15 cellular contexts compared by ENCODE assay signal in the genomic region with DNA sequence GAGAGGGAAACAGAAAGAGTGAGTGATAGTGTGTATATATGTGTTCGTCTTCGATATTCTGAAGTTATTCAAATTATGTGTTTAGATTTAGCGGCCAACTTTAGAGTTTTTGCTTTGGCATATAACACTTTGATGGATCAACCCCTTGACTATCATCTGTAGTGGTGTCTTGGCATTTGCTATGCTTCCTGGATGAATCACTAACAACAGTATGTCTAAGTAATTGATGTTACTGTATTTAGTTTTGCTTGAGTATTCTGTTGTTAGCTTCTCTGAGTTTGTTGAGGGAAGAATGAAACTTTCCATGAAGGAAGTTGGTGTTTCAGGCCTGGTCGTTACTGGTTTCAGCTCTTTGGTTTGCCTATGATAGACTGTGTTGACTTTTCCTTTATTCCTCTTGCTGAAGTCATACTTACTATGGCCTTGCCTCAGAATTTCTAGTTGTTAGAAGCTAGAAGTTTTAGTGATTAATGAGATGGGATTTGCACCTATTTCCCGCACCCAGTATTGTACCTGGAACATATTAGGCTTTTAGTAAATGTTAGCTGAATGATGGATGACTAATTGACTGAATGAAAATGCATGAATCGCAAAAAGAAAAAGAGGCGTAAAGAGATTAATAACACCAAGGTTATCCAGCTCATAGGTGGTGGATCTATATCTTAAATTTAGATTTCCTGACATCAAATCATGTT. TPM values are rescaled to one million over a fixed set of nuclear protein-coding genes. Genes with fewer than 3 reads are reported as not detected.
DNase-seq lines count a peak whose midpoint lies in the region; ATAC-seq, FAIRE-seq and TF ChIP-seq lines count a peak whose summit lies in the region.
"Had no signal": no experiment of that assay in that cellular context is flagged by ENCODE, and none has a peak within 500 bp of the region (broad histone marks: within the 10 kb centered on the region; RNA-seq: fewer than 3 reads in every experiment).

No MANE protein-coding gene starts in this region.

- no peaks in the 10 kb centered on the region for H3K36me3 ChIP-seq in mesodermal cell (ENCODE audit: control insufficient read depth, insufficient read depth, low read length)

- no peaks in the 10 kb centered on the region for H3K4me1 ChIP-seq in mesodermal cell (ENCODE audit: control insufficient read depth, insufficient read depth, low read length, poor library complexity, severe bottlenecking)

- H3K27me3 Mint-ChIP-seq in T-helper 2 cell treated with Interferon-gamma antibody and Interleukin-4, amounts not matched to agents 5 μg/mL and 100 μg/mL, for 36 hours (ENCODE audit: low read depth): no peaks in the 10 kb centered on the region
- H3K27me3 Mint-ChIP-seq in activated naive CD8-positive, alpha-beta T cell treated with anti-CD3 and anti-CD28 coated beads, Interleukin-2, amount 50 U/mL, for 24 hours: no peaks in the 10 kb centered on the region

- peaks cover 67% of the 10 kb centered on the region for H3K36me3 Mint-ChIP-seq in T-helper 2 cell treated with Interferon-gamma antibody and Interleukin-4, amounts not matched to agents 5 μg/mL and 100 μg/mL, for 36 hours (ENCODE audit: low read depth)
- peaks cover 20% of the 10 kb centered on the region for H3K36me3 Mint-ChIP-seq in activated naive CD8-positive, alpha-beta T cell treated with anti-CD3 and anti-CD28 coated beads, Interleukin-2, amount 50 U/mL, for 24 hours (ENCODE audit: low read depth)
- H3K36me3 Mint-ChIP-seq: natural killer cell had no signal

- H3K4me1 Mint-ChIP-seq in T-helper 2 cell treated with Interferon-gamma antibody and Interleukin-4, amounts not matched to agents 5 μg/mL and 100 μg/mL, for 36 hours (ENCODE audit: low read depth): peaks cover 76% of the 10 kb centered on the region
- peaks cover 86% of the 10 kb centered on the region for H3K4me1 Mint-ChIP-seq in activated naive CD8-positive, alpha-beta T cell treated with anti-CD3 and anti-CD28 coated beads, Interleukin-2, amount 50 U/mL, for 24 hours

- H3K9me3 ChIP-seq in mesodermal cell (ENCODE audit: control insufficient read depth, low read length): peaks cover 6% of the 10 kb centered on the region

- DNase-seq in T-helper 2 cell treated with Interferon-gamma antibody and Interleukin-4, amounts not matched to agents 5 μg/mL and 100 μg/mL, for 36 hours (ENCODE audit: low spot score): no peak
- no peak for DNase-seq in T-helper 2 cell
- DNase-seq in H54 (ENCODE audit: insufficient read length, low spot score): no peak
- DNase-seq in activated naive CD8-positive, alpha-beta T cell treated with anti-CD3 and anti-CD28 coated beads, Interleukin-2, amount 50 U/mL, for 24 hours: no peak
- no peak for DNase-seq in ecto neural progenitor cell (ENCODE audit: low spot score)
- DNase-seq: CD4-positive, alpha-beta memory T cell; natural killer cell; NCI-H1417 treated with DMSO at 0.1 percent for 48 hours; NCI-H446 treated with DMSO at 0.1 percent for 48 hours; retina; trophoblast cell had no signal

- peak overlapping the region; percentile 64 for H3K27ac Mint-ChIP-seq in T-helper 2 cell treated with Interferon-gamma antibody and Interleukin-4, amounts not matched to agents 5 μg/mL and 100 μg/mL, for 36 hours
- peak overlapping the region; percentile 89 for H3K27ac Mint-ChIP-seq in activated naive CD8-positive, alpha-beta T cell treated with anti-CD3 and anti-CD28 coated beads, Interleukin-2, amount 50 U/mL, for 24 hours
- H3K27ac Mint-ChIP-seq: CD4-positive, alpha-beta memory T cell; natural killer cell had no signal

- WGBS in mesodermal cell (ENCODE audit: insufficient coverage in 2 of 2), 2 experiments: 95 to 100% methylated on average over 4 of the region's 7 CpGs

- peak overlapping the region; percentile 61 for H3K27ac ChIP-seq in mesodermal cell (ENCODE audit: low read depth, low read length, severe bottlenecking)

- FAIRE-seq in H54 (lab: Jason Lieb, UNC): peak; percentile 84
- FAIRE-seq: A204.1 had no signal

- H3K9me3 Mint-ChIP-seq in T-helper 2 cell treated with Interferon-gamma antibody and Interleukin-4, amounts not matched to agents 5 μg/mL and 100 μg/mL, for 36 hours: peaks cover 14% of the 10 kb centered on the region
- H3K9me3 Mint-ChIP-seq in activated naive CD8-positive, alpha-beta T cell treated with anti-CD3 and anti-CD28 coated beads, Interleukin-2, amount 50 U/mL, for 24 hours: peaks cover 10% of the 10 kb centered on the region
- H3K9me3 Mint-ChIP-seq: natural killer cell had no signal

- peak overlapping the region; percentile 60 for H3K4me3 Mint-ChIP-seq in T-helper 2 cell treated with Interferon-gamma antibody and Interleukin-4, amounts not matched to agents 5 μg/mL and 100 μg/mL, for 36 hours
- peak overlapping the region; percentile 47 for H3K4me3 Mint-ChIP-seq in activated naive CD8-positive, alpha-beta T cell treated with anti-CD3 and anti-CD28 coated beads, Interleukin-2, amount 50 U/mL, for 24 hours
- H3K4me3 Mint-ChIP-seq: natural killer cell had no signal

- TF ChIP-seq POLR2A in H54 (IDR thresholded peaks at IDR 0.05; ENCODE audit: low read depth, low read length): no peak

- peak; percentile 92 for ATAC-seq in activated naive CD8-positive, alpha-beta T cell treated with anti-CD3 and anti-CD28 coated beads, Interleukin-2, amount 50 U/mL, for 24 hours
- ATAC-seq in GM21825 (IDR thresholded peaks at IDR 0.05; ENCODE audit: unreplicated experiment) (no peak), GM19351 (IDR thresholded peaks at IDR 0.05; ENCODE audit: unreplicated experiment) (no peak)
- ATAC-seq: natural killer cell had no signal

- H3K4me3 ChIP-seq in mesodermal cell (ENCODE audit: extremely low read depth, insufficient read depth, low read length, poor library complexity, severe bottlenecking): no peak overlapping the region

RNA-seq across cellular contexts. Expression of a gene that starts 20.7 kb away (rescaled TPM):
- 48.8 TPM for polyA plus RNA-seq in mesodermal cell (2013, experiment 1 of 2)
- 46.2 TPM for polyA plus RNA-seq in mesodermal cell (2013, experiment 2 of 2)
